ENCODE assay signal across 10 cellular contexts in the genomic region with DNA sequence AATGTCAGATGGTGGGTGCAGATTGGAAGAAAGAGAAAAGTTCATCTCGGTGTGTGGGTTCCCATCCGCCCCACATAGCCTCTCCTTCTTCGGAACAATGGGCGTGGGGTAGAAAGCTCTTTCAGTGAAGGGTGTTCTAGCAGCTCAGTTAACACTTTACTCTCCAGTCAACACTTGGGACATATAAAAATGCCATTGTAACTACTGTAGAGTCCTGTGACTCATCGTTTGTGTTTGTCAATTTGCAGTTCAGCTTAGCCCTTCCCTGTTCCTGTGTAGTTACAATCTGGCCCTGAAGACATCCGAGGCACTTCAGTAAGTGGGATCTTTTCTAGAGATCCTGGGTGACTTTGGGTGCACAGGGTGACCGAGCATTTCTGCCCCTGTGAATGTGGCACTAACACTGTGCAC. TPM values are rescaled to one million over a fixed set of nuclear protein-coding genes. Genes with fewer than 3 reads are reported as not detected.
DNase-seq lines count a peak whose midpoint lies in the region; ATAC-seq and TF ChIP-seq lines count a peak whose summit lies in the region.
"Had no signal": no experiment of that assay in that cellular context is flagged by ENCODE, and none has a peak within 500 bp of the region (broad histone marks: within the 10 kb centered on the region; RNA-seq: fewer than 3 reads in every experiment).

No MANE protein-coding gene starts in this region.

- H3K27me3 ChIP-seq in HCT116 (ENCODE audit: insufficient read depth, low read length): no peaks in the 10 kb centered on the region
- no peaks in the 10 kb centered on the region for H3K27me3 ChIP-seq in lung (ENCODE audit: control insufficient read depth, insufficient read depth)

- H3K4me1 ChIP-seq in HCT116 (ENCODE audit: control insufficient read depth in 1 of 2, insufficient read depth in 2 of 2, low read length in 2 of 2): peaks cover 6 to 9% of the 10 kb centered on the region in 2 experiments; a peak in 3 of 4 replicates
- no peaks in the 10 kb centered on the region for H3K4me1 ChIP-seq in lung (ENCODE audit: control insufficient read depth in 2 of 2, insufficient read depth in 2 of 2, low read length in 2 of 2)

- RAD21 ChIA-PET in HCT116 (lab: Charles Lee; ENCODE audit: low non-redundant PET in 1 of 2, low total read pairs in 2 of 2, uncharacterized antibody in 2 of 2, unreplicated experiment in 2 of 2): no interaction called here

- H3K9me2 ChIP-seq in HCT116 (ENCODE audit: insufficient read depth): no peaks in the 10 kb centered on the region

- H4K20me1 ChIP-seq in HCT116 (ENCODE audit: insufficient read depth): no peaks in the 10 kb centered on the region

- CTCF ChIA-PET in HCT116 (lab: Charles Lee): no interaction called here

- DNase-seq in ACHN: peak; percentile 44
- DNase-seq in HCT116 (ENCODE audit: low read depth, low spot score): no peak
- peak; percentile 53 for DNase-seq in T47D (ENCODE audit: low read depth in 1 of 2, low spot score in 1 of 2)
- DNase-seq in lung (ENCODE audit: low spot score): peak; percentile 28
- no peak for DNase-seq in erythroblast (lab: John Stamatoyannopoulos, UW)
- DNase-seq: DMS 273 treated with DMSO at 0.1 percent for 48 hours had no signal

- 60 to 82% methylated on average over 7 of the region's 7 CpGs for WGBS in lung, 2 donors

- peak overlapping the region; percentile 10; the same call in 1 of the 2 replicates for H3K4me2 ChIP-seq in HCT116 (ENCODE audit: low read length)

- in situ Hi-C loops in ACHN (cut with HindIII; ENCODE audit: low pct_ligation_motif_present, low pct_unique_long_range_greater_than_20kb, low sequenced_read_pairs) (no loop called here), T47D (cut with HindIII; ENCODE audit: low pct_unique_long_range_greater_than_20kb, low sequenced_read_pairs) (no loop called here)

- no peak overlapping the region for H3K27ac ChIP-seq in HCT116 (ENCODE audit: low read depth, low read length)
- H3K27ac ChIP-seq in lung (ENCODE audit: low read depth in 1 of 2, low read length in 1 of 2): no peak overlapping the region
- H3K27ac ChIP-seq: thoracic aorta had no signal

- intact Hi-C loops in HCT116 (cut with micrococcal nuclease): loop anchor here (10.0 kb wide), 1 partner anchor 93 kb away; a partner anchor contains a TSS

- no peak overlapping the region for H2AFZ ChIP-seq in HCT116 (ENCODE audit: low read depth, low read length, poor library complexity, severe bottlenecking)

- no peak for TF ChIP-seq CTCF in HCT116 (IDR thresholded peaks at IDR 0.05 in 2 of 3, conservative IDR thresholded peaks at IDR 0.05 in 1 of 3; ENCODE audit: borderline replicate concordance in 1 of 3, insufficient read depth in 1 of 3, low read depth in 2 of 3, low read length in 2 of 3)
- no peak for TF ChIP-seq CTCF in lung (IDR thresholded peaks at IDR 0.05; ENCODE audit: control extremely low read depth, extremely low read depth)

- peak; percentile 28; the same call in 1 of the 2 replicates for ATAC-seq in HCT116
- ATAC-seq in lung (ENCODE audit: insufficient read depth, low FRiP score): no peak
- ATAC-seq in HG03378 (IDR thresholded peaks at IDR 0.05; ENCODE audit: unreplicated experiment): no peak
- ATAC-seq in HG03039 (IDR thresholded peaks at IDR 0.05; ENCODE audit: unreplicated experiment): no peak
- no peak for ATAC-seq in GM19324 (IDR thresholded peaks at IDR 0.05; ENCODE audit: low FRiP score, unreplicated experiment)

- no peak for TF ChIP-seq POLR2A in HCT116 (IDR thresholded peaks at IDR 0.05; ENCODE audit: borderline replicate concordance, extremely low read depth, insufficient read depth, insufficient read length)
- TF ChIP-seq POLR2A in erythroblast (IDR thresholded peaks at IDR 0.05; ENCODE audit: low read length): no peak

- H3K9me3 ChIP-seq in HCT116 (ENCODE audit: control insufficient read depth in 1 of 2, insufficient read depth in 1 of 2, low read depth in 1 of 2, low read length in 2 of 2) (no peaks in the 10 kb centered on the region), lung (ENCODE audit: control insufficient read depth in 2 of 2, insufficient read depth in 1 of 2, low read length in 1 of 2) (no peaks in the 10 kb centered on the region)
- H3K9me3 ChIP-seq: thoracic aorta had no signal

- BruUV-seq in HCT116 (replicated peaks; lab: Mats Ljungman, UMichigan): no TSS peak

- H3K79me2 ChIP-seq in HCT116 (ENCODE audit: insufficient read depth, low read length): no peaks in the 10 kb centered on the region

- TF ChIP-seq RAD21 in HCT116 (IDR thresholded peaks at IDR 0.05; ENCODE audit: low read depth): no peak

- H3K9ac ChIP-seq in HCT116 (ENCODE audit: low read length): no peak overlapping the region

- peaks cover 18 to 34% of the 10 kb centered on the region in 2 experiments; a peak in 3 of 4 replicates for H3K36me3 ChIP-seq in HCT116 (ENCODE audit: control insufficient read depth in 1 of 2, insufficient read depth in 2 of 2, low read length in 2 of 2)
- peaks cover 30 to 42% of the 10 kb centered on the region in 2 donors for H3K36me3 ChIP-seq in lung (ENCODE audit: control insufficient read depth in 2 of 2, insufficient read depth in 2 of 2, low read length in 2 of 2)

- H3K4me3 ChIP-seq in HCT116 (replicated peaks in 1 of 2; ENCODE audit: low read depth in 1 of 2, low read length in 2 of 2): no peak overlapping the region
- no peak overlapping the region for H3K4me3 ChIP-seq in lung
- H3K4me3 ChIP-seq: thoracic aorta had no signal

- POLR2A ChIA-PET in HCT116 (lab: Charles Lee): no interaction called here

TF ChIP-seq in HCT116, 20 proteins besides CTCF, POLR2A, EP300 and RAD21:
- TF ChIP-seq YY1 (IDR thresholded peaks at IDR 0.05; ENCODE audit: extremely low read depth, insufficient replicate concordance, low read depth, low read length) (no peak), ZFX (IDR thresholded peaks at IDR 0.05) (no peak), CEBPB (IDR thresholded peaks at IDR 0.05; ENCODE audit: low read depth) (no peak), EGR1 (IDR thresholded peaks at IDR 0.05; ENCODE audit: low read depth) (no peak), SP1 (IDR thresholded peaks at IDR 0.05; ENCODE audit: low read depth) (no peak), POLR2AphosphoS5 (IDR thresholded peaks at IDR 0.05; ENCODE audit: low read depth, low read length) (no peak), SRF (IDR thresholded peaks at IDR 0.05; ENCODE audit: low read depth) (no peak), ZNF274 (IDR thresholded peaks at IDR 0.05; ENCODE audit: low read depth, low read length) (no peak), ELF1 (IDR thresholded peaks at IDR 0.05; ENCODE audit: borderline replicate concordance, low read depth) (no peak), FOSL1 (IDR thresholded peaks at IDR 0.05; ENCODE audit: low read depth) (no peak), EZH2phosphoT487 (IDR thresholded peaks at IDR 0.05; ENCODE audit: borderline replicate concordance) (no peak)
- TF ChIP-seq, protein P1, sequence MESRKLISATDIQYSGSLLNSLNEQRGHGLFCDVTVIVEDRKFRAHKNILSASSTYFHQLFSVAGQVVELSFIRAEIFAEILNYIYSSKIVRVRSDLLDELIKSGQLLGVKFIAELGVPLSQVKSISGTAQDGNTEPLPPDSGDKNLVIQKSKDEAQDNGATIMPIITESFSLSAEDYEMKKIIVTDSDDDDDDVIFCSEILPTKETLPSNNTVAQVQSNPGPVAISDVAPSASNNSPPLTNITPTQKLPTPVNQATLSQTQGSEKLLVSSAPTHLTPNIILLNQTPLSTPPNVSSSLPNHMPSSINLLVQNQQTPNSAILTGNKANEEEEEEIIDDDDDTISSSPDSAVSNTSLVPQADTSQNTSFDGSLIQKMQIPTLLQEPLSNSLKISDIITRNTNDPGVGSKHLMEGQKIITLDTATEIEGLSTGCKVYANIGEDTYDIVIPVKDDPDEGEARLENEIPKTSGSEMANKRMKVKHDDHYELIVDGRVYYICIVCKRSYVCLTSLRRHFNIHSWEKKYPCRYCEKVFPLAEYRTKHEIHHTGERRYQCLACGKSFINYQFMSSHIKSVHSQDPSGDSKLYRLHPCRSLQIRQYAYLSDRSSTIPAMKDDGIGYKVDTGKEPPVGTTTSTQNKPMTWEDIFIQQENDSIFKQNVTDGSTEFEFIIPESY (IDR thresholded peaks at IDR 0.05; ENCODE audit: extremely low read depth, insufficient replicate concordance, low read length): no peak

RNA-seq across cellular contexts. Expression of a gene that starts 11.5 kb away (rescaled TPM):
- total RNA-seq in HCT116 (2021; ENCODE audit: unreplicated experiment) (0.59 TPM), lung (1 to 10 TPM in 1 of 2 donors, not detected in 1; 1.0 TPM)
- polyA plus RNA-seq in HCT116 (2012): 0.21 and 0.34 TPM in 2 replicates
- under 1 TPM; 0.09 to 0.14 TPM for polyA plus RNA-seq in lung

RNA-seq across cellular contexts. Expression of a gene that starts 47.9 kb away (rescaled TPM):
- total RNA-seq in HCT116 (2021; ENCODE audit: unreplicated experiment): 28.5 TPM
- polyA plus RNA-seq in HCT116 (2012): 19.3 and 19.4 TPM in 2 replicates
- 10 to 100 TPM; 28.2 to 33.6 TPM for total RNA-seq in lung
- 1 to 10 TPM; 7.2 to 8.6 TPM for polyA plus RNA-seq in lung

Comparison
In these comparisons a context has a peak if more than half of its experiments do, and no peak if none do; other contexts are left out.
1. DNase-seq: peak in ACHN (single experiment), T47D (2 of 2) and lung (single experiment); none in HCT116 (single experiment) and erythroblast (0 of 2).